8 cellular contexts compared by ENCODE assay signal in the genomic region with DNA sequence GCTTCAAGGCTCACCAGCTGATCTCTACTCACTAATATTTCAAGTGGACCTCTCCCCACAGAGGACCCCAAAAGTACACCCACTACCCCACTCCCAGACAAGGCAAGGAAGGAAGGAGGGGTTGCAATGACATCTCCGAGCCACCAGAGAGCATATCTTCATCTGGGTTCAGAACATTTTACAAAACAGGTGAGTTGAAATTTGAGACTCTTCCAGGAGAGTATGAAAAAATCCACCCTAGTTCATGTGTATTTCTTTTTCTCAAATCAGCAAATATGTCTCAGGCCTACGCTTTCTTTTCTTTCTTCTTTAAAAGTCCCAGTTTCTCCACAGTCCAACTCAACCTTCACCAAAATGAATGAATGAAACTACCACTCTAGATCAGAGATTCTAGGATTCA.
DNase-seq lines count a peak whose midpoint lies in the region; ATAC-seq and TF ChIP-seq lines count a peak whose summit lies in the region.

No MANE protein-coding gene starts in this region.

- no peaks in the 10 kb centered on the region; the same call in 1 of the 2 replicates for H4K20me1 ChIP-seq in SU-DHL-6 (ENCODE audit: low read depth, low read length)

- H3K9ac ChIP-seq in SU-DHL-6 (ENCODE audit: low read length): no peak overlapping the region

- H3K27ac ChIP-seq in SU-DHL-6 (ENCODE audit: low read depth, low read length): no peak overlapping the region
- no peak overlapping the region for H3K27ac ChIP-seq in upper lobe of right lung

- H3K36me3 ChIP-seq in SU-DHL-6 (ENCODE audit: low read length): no peaks in the 10 kb centered on the region
- no peaks in the 10 kb centered on the region for H3K36me3 ChIP-seq in upper lobe of right lung

- TF ChIP-seq CTCF in activated CD8-positive, alpha-beta T cell treated with anti-CD3 and anti-CD28 coated beads for 36 hours (IDR thresholded peaks at IDR 0.05): peak; percentile 56
- peak; percentile 66 for TF ChIP-seq CTCF in SU-DHL-6 (IDR thresholded peaks at IDR 0.05; ENCODE audit: insufficient read depth, low read length, poor library complexity, severe bottlenecking)
- peak; percentile 62 for TF ChIP-seq CTCF in upper lobe of right lung (IDR thresholded peaks at IDR 0.05)

- no peaks in the 10 kb centered on the region for H3K79me2 ChIP-seq in SU-DHL-6 (ENCODE audit: insufficient read depth, low read length)

- intact Hi-C loops in activated CD8-positive, alpha-beta T cell treated with anti-CD3 and anti-CD28 coated beads for 36 hours (cut with micrococcal nuclease): no loop called here
- intact Hi-C loops in left ventricle myocardium superior (cut with micrococcal nuclease) (no loop called here), upper lobe of right lung (cut with DNase I) (no loop called here)

- H3F3A ChIP-seq in SU-DHL-6 (ENCODE audit: insufficient read depth): 0 out of 2 replicates have a peak, but pooled peaks cover 7% of the 10 kb centered on the region

- H3K9me3 ChIP-seq in SU-DHL-6 (ENCODE audit: insufficient read depth, low read length): no peaks in the 10 kb centered on the region
- H3K9me3 ChIP-seq in upper lobe of right lung: no peaks in the 10 kb centered on the region

- no peak overlapping the region for H3K4me2 ChIP-seq in SU-DHL-6 (ENCODE audit: low read depth, low read length, poor library complexity, severe bottlenecking)

- no peak overlapping the region for H2AFZ ChIP-seq in SU-DHL-6 (ENCODE audit: low read depth, low read length, severe bottlenecking)

- no peak overlapping the region for H3K4me3 Mint-ChIP-seq in activated CD8-positive, alpha-beta T cell treated with anti-CD3 and anti-CD28 coated beads for 36 hours
- no peak overlapping the region for H3K4me3 Mint-ChIP-seq in activated CD8-positive, alpha-beta T cell treated with anti-CD3 and anti-CD28 coated beads, Interleukin-2, amount 10 ng/mL, durations not matched to agents 7 days and 5 days

- no peaks in the 10 kb centered on the region for H3K27me3 ChIP-seq in SU-DHL-6 (ENCODE audit: low read length)
- H3K27me3 ChIP-seq in upper lobe of right lung: no peaks in the 10 kb centered on the region

- H3K9me2 ChIP-seq in SU-DHL-6 (replicated peaks; ENCODE audit: insufficient read depth, low read length): no peaks in the 10 kb centered on the region

- no peaks in the 10 kb centered on the region for H3K27me3 Mint-ChIP-seq in activated CD8-positive, alpha-beta T cell treated with anti-CD3 and anti-CD28 coated beads for 36 hours
- no peaks in the 10 kb centered on the region for H3K27me3 Mint-ChIP-seq in activated CD8-positive, alpha-beta T cell treated with anti-CD3 and anti-CD28 coated beads, Interleukin-2, amount 10 ng/mL, durations not matched to agents 7 days and 5 days (ENCODE audit: low read depth)

- no peak overlapping the region for H3K27ac Mint-ChIP-seq in activated CD8-positive, alpha-beta T cell treated with anti-CD3 and anti-CD28 coated beads for 36 hours
- H3K27ac Mint-ChIP-seq in activated CD8-positive, alpha-beta T cell treated with anti-CD3 and anti-CD28 coated beads, Interleukin-2, amount 10 ng/mL, durations not matched to agents 7 days and 5 days: no peak overlapping the region

- CTCF ChIA-PET in activated CD8-positive, alpha-beta T cell treated with anti-CD3 and anti-CD28 coated beads for 36 hours (lab: Charles Lee): interaction anchor here (0.7 to 1.4 kb wide), 11 partner anchors 8 to 90 kb away, joined by 3 to 7 read pairs (median 4); no protein-coding TSS in a partner anchor
- CTCF ChIA-PET in activated CD8-positive, alpha-beta T cell treated with anti-CD3 and anti-CD28 coated beads, Interleukin-2, amount 10 ng/mL, durations not matched to agents 7 days and 5 days (lab: Charles Lee): interaction anchor here (1.1 to 1.2 kb wide), 3 partner anchors 9 to 60 kb away, joined by 3 to 7 read pairs (median 5); no protein-coding TSS in a partner anchor

- POLR2A ChIA-PET in activated CD8-positive, alpha-beta T cell treated with anti-CD3 and anti-CD28 coated beads for 36 hours (lab: Charles Lee): no interaction called here
- POLR2A ChIA-PET in activated CD8-positive, alpha-beta T cell treated with anti-CD3 and anti-CD28 coated beads, Interleukin-2, amount 10 ng/mL, durations not matched to agents 7 days and 5 days (lab: Charles Lee): no interaction called here

- no peak overlapping the region for H3K4me3 ChIP-seq in SU-DHL-6 (ENCODE audit: insufficient read depth, low read length, poor library complexity, severe bottlenecking)
- no peak overlapping the region for H3K4me3 ChIP-seq in upper lobe of right lung

- no peaks in the 10 kb centered on the region for H3K9me3 Mint-ChIP-seq in activated CD8-positive, alpha-beta T cell treated with anti-CD3 and anti-CD28 coated beads for 36 hours
- H3K9me3 Mint-ChIP-seq in activated CD8-positive, alpha-beta T cell treated with anti-CD3 and anti-CD28 coated beads, Interleukin-2, amount 10 ng/mL, durations not matched to agents 7 days and 5 days (ENCODE audit: insufficient read depth): no peaks in the 10 kb centered on the region

- peaks cover 10% of the 10 kb centered on the region for H3K4me1 Mint-ChIP-seq in activated CD8-positive, alpha-beta T cell treated with anti-CD3 and anti-CD28 coated beads for 36 hours (ENCODE audit: low read depth)
- H3K4me1 Mint-ChIP-seq in activated CD8-positive, alpha-beta T cell treated with anti-CD3 and anti-CD28 coated beads, Interleukin-2, amount 10 ng/mL, durations not matched to agents 7 days and 5 days (ENCODE audit: low read depth): peaks cover 2% of the 10 kb centered on the region

- no peak for ATAC-seq in activated CD8-positive, alpha-beta T cell treated with anti-CD3 and anti-CD28 coated beads for 36 hours
- ATAC-seq in activated CD8-positive, alpha-beta T cell treated with anti-CD3 and anti-CD28 coated beads, Interleukin-2, amount 10 ng/mL, durations not matched to agents 7 days and 5 days: no peak
- peak; percentile 29 for ATAC-seq in left ventricle myocardium superior
- peak; percentile 70 for ATAC-seq in upper lobe of right lung
- no peak for ATAC-seq in HG03565 (IDR thresholded peaks at IDR 0.05; ENCODE audit: unreplicated experiment)
- ATAC-seq in GM19452 (IDR thresholded peaks at IDR 0.05; ENCODE audit: unreplicated experiment): no peak

- no peak for DNase-seq in activated CD8-positive, alpha-beta T cell treated with anti-CD3 and anti-CD28 coated beads for 36 hours
- DNase-seq in activated CD8-positive, alpha-beta T cell treated with anti-CD3 and anti-CD28 coated beads, Interleukin-2, amount 10 ng/mL, durations not matched to agents 7 days and 5 days: no peak
- no peak for DNase-seq in left ventricle myocardium superior
- DNase-seq in upper lobe of right lung: no peak
- DNase-seq in NCI-H526 treated with DMSO at 0.1 percent for 48 hours (lab: John Stamatoyannopoulos, UW): no peak

- no peaks in the 10 kb centered on the region for H3K36me3 Mint-ChIP-seq in activated CD8-positive, alpha-beta T cell treated with anti-CD3 and anti-CD28 coated beads for 36 hours (ENCODE audit: low read depth)
- no peaks in the 10 kb centered on the region for H3K36me3 Mint-ChIP-seq in activated CD8-positive, alpha-beta T cell treated with anti-CD3 and anti-CD28 coated beads, Interleukin-2, amount 10 ng/mL, durations not matched to agents 7 days and 5 days (ENCODE audit: low read depth)

- peaks cover 26% of the 10 kb centered on the region for H3K4me1 ChIP-seq in upper lobe of right lung

Comparison
In these comparisons a context has a peak if more than half of its experiments do, and no peak if none do; other contexts are left out.
1. ATAC-seq: peak in left ventricle myocardium superior (single experiment) and upper lobe of right lung (single experiment); none in activated CD8-positive, alpha-beta T cell treated with anti-CD3 and anti-CD28 coated beads for 36 hours (single experiment), activated CD8-positive, alpha-beta T cell treated with anti-CD3 and anti-CD28 coated beads, Interleukin-2, amount 10 ng/mL, durations not matched to agents 7 days and 5 days (single experiment), HG03565 (single experiment) and GM19452 (single experiment).
2. Peak in every context shown above with its lines, with median percentiles within 50 percentile points of each other: CTCF ChIP-seq.